ENCODE assay signal across 9 cellular contexts in genomic region chr5:132776077-132776931, GRCh38. TPM values are rescaled to one million over a fixed set of nuclear protein-coding genes. Genes with fewer than 3 reads are reported as not detected.
DNase-seq lines count a peak whose midpoint lies in the region; ATAC-seq and TF ChIP-seq lines count a peak whose summit lies in the region.
"Had no signal": no experiment of that assay in that cellular context is flagged by ENCODE, and none has a peak within 500 bp of the region (broad histone marks: within the 10 kb centered on the region; RNA-seq: fewer than 3 reads in every experiment).

No MANE protein-coding gene starts in this region.

- H3K9me3 ChIP-seq in mononuclear cell (ENCODE audit: low read depth, low read length) = no peaks in the 10 kb centered on the region
- H3K9me3 ChIP-seq in vagina = no peaks in the 10 kb centered on the region

- H3K4me1 Mint-ChIP-seq in activated CD4-positive, alpha-beta T cell treated with anti-CD3 and anti-CD28 coated beads for 36 hours = peaks cover 7% of the 10 kb centered on the region
- peaks cover 26 to 38% (median 26%) of the 10 kb centered on the region in 3 donors for H3K4me1 Mint-ChIP-seq in T-cell

- peak; percentile 17 for DNase-seq in activated CD4-positive, alpha-beta T cell treated with anti-CD3 and anti-CD28 coated beads for 36 hours
- DNase-seq in activated CD4-positive, alpha-beta T cell treated with anti-CD3 and anti-CD28 coated beads for 48 hours = no peak
- DNase-seq in T-cell = peak in 2 of 34 experiments; percentile 2 to 8
- DNase-seq in epithelial cell of proximal tubule (ENCODE audit: low read depth) = no peak
- no peak for DNase-seq in vagina (ENCODE audit: extremely low spot score in 2 of 2)
- DNase-seq in NCI-H1694 (lab: John Stamatoyannopoulos, UW) = no peak

- no peaks in the 10 kb centered on the region for H3K36me3 Mint-ChIP-seq in activated CD4-positive, alpha-beta T cell treated with anti-CD3 and anti-CD28 coated beads for 36 hours (ENCODE audit: low read depth)
- H3K36me3 Mint-ChIP-seq in T-cell = no peaks in the 10 kb centered on the region

- TF ChIP-seq CTCF in epithelial cell of proximal tubule (conservative IDR thresholded peaks at IDR 0.05; ENCODE audit: low read depth, low read length) (no peak), vagina (IDR thresholded peaks at IDR 0.05) (no peak)

- H3K27me3 ChIP-seq in mononuclear cell (ENCODE audit: insufficient read depth, low read length) (peaks cover 55% of the 10 kb centered on the region), vagina (no peaks in the 10 kb centered on the region)

- peak overlapping the region; percentile 65 for H3K4me3 Mint-ChIP-seq in activated CD4-positive, alpha-beta T cell treated with anti-CD3 and anti-CD28 coated beads for 36 hours
- H3K4me3 Mint-ChIP-seq in T-cell = peak overlapping the region; percentile 45 to 73 (median 70)

- no peaks in the 10 kb centered on the region for H3K9me3 Mint-ChIP-seq in activated CD4-positive, alpha-beta T cell treated with anti-CD3 and anti-CD28 coated beads for 36 hours (ENCODE audit: low read depth)
- no peaks in the 10 kb centered on the region for H3K9me3 Mint-ChIP-seq in T-cell

- peak overlapping the region; percentile 8 for H3K27ac Mint-ChIP-seq in activated CD4-positive, alpha-beta T cell treated with anti-CD3 and anti-CD28 coated beads for 36 hours
- H3K27ac Mint-ChIP-seq in T-cell = no peak overlapping the region

- H3K4me3 ChIP-seq in epithelial cell of proximal tubule (ENCODE audit: low read depth, low read length) = peak overlapping the region; percentile 86
- H3K4me3 ChIP-seq in mononuclear cell (ENCODE audit: low read length) = peak overlapping the region; percentile 48
- peak overlapping the region; percentile 87 to 96 for H3K4me3 ChIP-seq in vagina

- peak; percentile 14 for ATAC-seq in activated CD4-positive, alpha-beta T cell treated with anti-CD3 and anti-CD28 coated beads for 36 hours
- ATAC-seq in HG02981 (IDR thresholded peaks at IDR 0.05; ENCODE audit: unreplicated experiment) = peak; percentile 24
- ATAC-seq in T-cell (replicated peaks in 1 of 4) = peak; percentile 17 to 41 (median 21)

- intact Hi-C loops in activated CD4-positive, alpha-beta T cell treated with anti-CD3 and anti-CD28 coated beads for 36 hours (cut with DNase I, micrococcal nuclease) = no loop called here
- intact Hi-C loops in vagina (cut with DNase I) = no loop called here

- CTCF ChIA-PET in activated CD4-positive, alpha-beta T cell treated with anti-CD3 and anti-CD28 coated beads for 36 hours (lab: Charles Lee) = interaction anchor here (0.6 to 0.7 kb wide), 2 partner anchors 8 to 166 kb away, joined by 3 read pairs; no protein-coding TSS in a partner anchor
- CTCF ChIA-PET in T-cell (lab: Charles Lee) = interaction anchor here in 1 of 2 donors (0.6 to 0.7 kb wide), 2 partner anchors 13 to 117 kb away, joined by 3 to 5 read pairs; no protein-coding TSS in a partner anchor

- peaks cover 13% of the 10 kb centered on the region for H3K4me1 ChIP-seq in mononuclear cell (ENCODE audit: insufficient read depth, low read length)
- H3K4me1 ChIP-seq in vagina = peaks cover 59% of the 10 kb centered on the region

- H3K36me3 ChIP-seq in vagina = no peaks in the 10 kb centered on the region

- POLR2A ChIA-PET in activated CD4-positive, alpha-beta T cell treated with anti-CD3 and anti-CD28 coated beads for 36 hours (lab: Charles Lee) = no interaction called here
- POLR2A ChIA-PET in T-cell (lab: Charles Lee) = interaction anchor here in 1 of 2 donors (0.6 kb wide), 1 partner anchor 285 kb away, joined by 3 read pairs; no protein-coding TSS in a partner anchor

- TF ChIP-seq POLR2A in vagina (IDR thresholded peaks at IDR 0.05) = no peak

- peak overlapping the region; percentile 86 for H3K27ac ChIP-seq in vagina

- peaks cover 28% of the 10 kb centered on the region for H3K27me3 Mint-ChIP-seq in activated CD4-positive, alpha-beta T cell treated with anti-CD3 and anti-CD28 coated beads for 36 hours
- peaks cover 11 to 25% of the 10 kb centered on the region in 2 donors for H3K27me3 Mint-ChIP-seq in T-cell

RNA-seq across cellular contexts. Expression of gene SEPTIN8, which starts 0.7 kb away (rescaled TPM):
- 10 to 100 TPM; 18.6 to 19.9 TPM for total RNA-seq in activated CD4-positive, alpha-beta T cell treated with anti-CD3 and anti-CD28 coated beads for 36 hours
- 10 to 100 TPM in 4 of 5 donors, 1 to 10 TPM in 1; 6.6 to 12.4 (median 11.0) TPM for total RNA-seq in T-cell
- total RNA-seq in epithelial cell of proximal tubule = 38.1 and 51.5 TPM in 2 replicates
- 3.8 TPM for total RNA-seq in mononuclear cell
- total RNA-seq in vagina = 52.8 TPM

RNA-seq across cellular contexts. Expression of gene CCNI2, which starts 29.1 kb away (rescaled TPM):
- 1 to 10 TPM; 4.3 to 4.6 TPM for total RNA-seq in activated CD4-positive, alpha-beta T cell treated with anti-CD3 and anti-CD28 coated beads for 36 hours
- total RNA-seq in T-cell (10 to 100 TPM in 3 of 5 donors, 1 to 10 TPM in 2; 5.8 to 13.8 (median 11.0) TPM), epithelial cell of proximal tubule (1.1 and 3.8 TPM in 2 replicates), mononuclear cell (1.5 TPM), vagina (not detected)
- total RNA-seq: myocyte had no signal

RNA-seq across cellular contexts. Expression of gene SOWAHA, which starts 36.8 kb away (rescaled TPM):
- total RNA-seq in activated CD4-positive, alpha-beta T cell treated with anti-CD3 and anti-CD28 coated beads for 36 hours = under 1 TPM in 1 of 2 experiments, not detected in 1; 0.05 TPM
- total RNA-seq in T-cell (not detected), epithelial cell of proximal tubule (0.06 and 0.22 TPM in 2 replicates), mononuclear cell (not detected), vagina (not detected)

RNA-seq across cellular contexts. Expression of gene KIF3A, which starts 39.0 kb away (rescaled TPM):
- 10 to 100 TPM in 1 of 2 experiments, 1 to 10 TPM in 1; 7.1 to 10.6 TPM for total RNA-seq in activated CD4-positive, alpha-beta T cell treated with anti-CD3 and anti-CD28 coated beads for 36 hours
- total RNA-seq in T-cell = 10 to 100 TPM; 13.8 to 15.9 (median 15.2) TPM
- total RNA-seq in epithelial cell of proximal tubule = 5.4 and 7.6 TPM in 2 replicates
- 5.6 TPM for total RNA-seq in mononuclear cell
- 20.6 TPM for total RNA-seq in vagina

RNA-seq across cellular contexts. Expression of gene SHROOM1, which starts 54.1 kb away (rescaled TPM):
- total RNA-seq in activated CD4-positive, alpha-beta T cell treated with anti-CD3 and anti-CD28 coated beads for 36 hours = under 1 TPM; 0.63 to 0.89 TPM
- total RNA-seq in T-cell (1 to 10 TPM in 1 of 5 donors, under 1 TPM in 2, not detected in 2; 0.35 to 1.1 (median 0.62) TPM), epithelial cell of proximal tubule (6.3 and 8.0 TPM in 2 replicates), mononuclear cell (0.52 TPM), vagina (17.7 TPM)
